Comparison of ENCODE assay signal across 28 cellular contexts in genomic region chr1:147491098-147491497, GRCh38.
"Had no signal": no experiment of that assay in that cellular context is flagged by ENCODE, and none has a peak within 500 bp of the region (broad histone marks: within the 10 kb centered on the region; RNA-seq: fewer than 3 reads in every experiment).

No MANE protein-coding gene starts in this region.

- H3K27ac ChIP-seq: left lung, lower lobe of right lung, ovary, right atrium auricular region, right lobe of liver, stomach, testis, thyroid gland, transverse colon, upper lobe of left lung, vagina had no signal

- H3K9me3 ChIP-seq: left lung, lower lobe of right lung, ovary, right atrium auricular region, right lobe of liver, stomach, testis, thyroid gland, transverse colon, upper lobe of left lung, vagina had no signal

- H3K4me3 ChIP-seq: left lung, lower lobe of right lung, ovary, right atrium auricular region, right lobe of liver, smooth muscle cell, stomach, testis, thyroid gland, transverse colon, upper lobe of left lung, vagina had no signal

- DNase-seq: hypothalamus; kidney; left colon; left lung; lower lobe of right lung; mammary epithelial cell; mesendoderm; naive B cell; natural killer cell; nephron progenitor cell; ovary; right lobe of liver; stimulated activated CD4-positive, alpha-beta T cell treated with anti-CD3 and anti-CD28 coated beads, Interleukin-1b, Interleukin-23, amount 100 ng/mL, for 48 hours; stimulated activated CD4-positive, alpha-beta T cell treated with anti-CD3 and anti-CD28 coated beads, Interleukin-2, amount 100 ng/mL, for 48 hours; stimulated activated CD4-positive, alpha-beta T cell treated with anti-CD3 and anti-CD28 coated beads, Interleukin-4, amount 100 ng/mL, for 4 hours; stimulated activated CD8-positive, alpha-beta memory T cell treated with anti-CD3 and anti-CD28 coated beads, Interleukin-4, amount 100 ng/mL, for 48 hours; stimulated activated naive B cell treated with anti-CD40 and anti-IgM and Interleukin-4, amounts not matched to agents 10 μg/mL and 1 μg/mL and 100 μg/mL, for 72 hours; stimulated activated naive CD8-positive, alpha-beta T cell treated with anti-CD3 and anti-CD28 coated beads, Interleukin-15, Interleukin-2, amounts not matched to agents 100 U/mL and 50 U/mL, for 24 hours; stomach; testis; thyroid gland; transverse colon; upper lobe of left lung had no signal

- H3K4me3 Mint-ChIP-seq: mesothelial cell of epicardium; naive B cell; natural killer cell; nephron progenitor cell; stimulated activated naive B cell treated with anti-CD40 and anti-IgM and Interleukin-4, amounts not matched to agents 10 μg/mL and 1 μg/mL and 100 μg/mL, for 72 hours had no signal

- H3K36me3 Mint-ChIP-seq: mesothelial cell of epicardium; naive B cell; natural killer cell; stimulated activated naive B cell treated with anti-CD40 and anti-IgM and Interleukin-4, amounts not matched to agents 10 μg/mL and 1 μg/mL and 100 μg/mL, for 72 hours had no signal

- H3K9me3 Mint-ChIP-seq: mesothelial cell of epicardium; naive B cell; natural killer cell; nephron progenitor cell; stimulated activated naive B cell treated with anti-CD40 and anti-IgM and Interleukin-4, amounts not matched to agents 10 μg/mL and 1 μg/mL and 100 μg/mL, for 72 hours had no signal

- H3K27me3 Mint-ChIP-seq: progenitor cell of endocrine pancreas had no signal

- H3K4me2 ChIP-seq: smooth muscle cell had no signal

- H3K4me1 ChIP-seq: left lung, right atrium auricular region, testis, thyroid gland, vagina had no signal

- H3K4me1 Mint-ChIP-seq: mesothelial cell of epicardium; natural killer cell; stimulated activated naive B cell treated with anti-CD40 and anti-IgM and Interleukin-4, amounts not matched to agents 10 μg/mL and 1 μg/mL and 100 μg/mL, for 72 hours had no signal

- H3K36me3 ChIP-seq: left lung, lower lobe of right lung, ovary, right atrium auricular region, right lobe of liver, stomach, thyroid gland, transverse colon, upper lobe of left lung, vagina had no signal

- ATAC-seq: left colon; left lung; lower lobe of right lung; natural killer cell; right lobe of liver; stimulated activated naive B cell treated with anti-CD40 and anti-IgM and Interleukin-4, amounts not matched to agents 10 μg/mL and 1 μg/mL and 100 μg/mL, for 72 hours; stimulated activated naive CD8-positive, alpha-beta T cell treated with anti-CD3 and anti-CD28 coated beads, Interleukin-15, Interleukin-2, amounts not matched to agents 100 U/mL and 50 U/mL, for 24 hours had no signal

- H3K27me3 ChIP-seq: left lung, ovary, right atrium auricular region, right lobe of liver, testis, thyroid gland, upper lobe of left lung, vagina had no signal

- H3K27ac Mint-ChIP-seq: mesothelial cell of epicardium; naive B cell; natural killer cell; nephron progenitor cell; progenitor cell of endocrine pancreas; stimulated activated naive B cell treated with anti-CD40 and anti-IgM and Interleukin-4, amounts not matched to agents 10 μg/mL and 1 μg/mL and 100 μg/mL, for 72 hours had no signal
